Comparison of ENCODE assay signal across 2 cellular contexts in genomic region chr14:63287661-63288483, GRCh38.
TF ChIP-seq lines count a peak whose summit lies in the region.

No MANE protein-coding gene starts in this region.

TF ChIP-seq in HepG2, 621 proteins besides CTCF, POLR2A, EP300 and RAD21 (continued from another document):
- no peak for TF ChIP-seq ZNF770 (CRISPR knock-in tag; IDR thresholded peaks at IDR 0.05)
- TF ChIP-seq MNT (IDR thresholded peaks at IDR 0.05): peak; percentile 89
- no peak for TF ChIP-seq DDIT3 (CRISPR knock-in tag; IDR thresholded peaks at IDR 0.05)

TF ChIP-seq in WTC11, 78 proteins besides CTCF, POLR2A, EP300 and RAD21 (continued from another document):
- TF ChIP-seq, protein P1, sequence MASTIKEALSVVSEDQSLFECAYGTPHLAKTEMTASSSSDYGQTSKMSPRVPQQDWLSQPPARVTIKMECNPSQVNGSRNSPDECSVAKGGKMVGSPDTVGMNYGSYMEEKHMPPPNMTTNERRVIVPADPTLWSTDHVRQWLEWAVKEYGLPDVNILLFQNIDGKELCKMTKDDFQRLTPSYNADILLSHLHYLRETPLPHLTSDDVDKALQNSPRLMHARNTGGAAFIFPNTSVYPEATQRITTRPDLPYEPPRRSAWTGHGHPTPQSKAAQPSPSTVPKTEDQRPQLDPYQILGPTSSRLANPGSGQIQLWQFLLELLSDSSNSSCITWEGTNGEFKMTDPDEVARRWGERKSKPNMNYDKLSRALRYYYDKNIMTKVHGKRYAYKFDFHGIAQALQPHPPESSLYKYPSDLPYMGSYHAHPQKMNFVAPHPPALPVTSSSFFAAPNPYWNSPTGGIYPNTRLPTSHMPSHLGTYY (CRISPR knock-in tag; IDR thresholded peaks at IDR 0.05): no peak
- TF ChIP-seq RELA (CRISPR knock-in tag; IDR thresholded peaks at IDR 0.05; ENCODE audit: borderline replicate concordance): no peak
- TF ChIP-seq, protein P2, sequence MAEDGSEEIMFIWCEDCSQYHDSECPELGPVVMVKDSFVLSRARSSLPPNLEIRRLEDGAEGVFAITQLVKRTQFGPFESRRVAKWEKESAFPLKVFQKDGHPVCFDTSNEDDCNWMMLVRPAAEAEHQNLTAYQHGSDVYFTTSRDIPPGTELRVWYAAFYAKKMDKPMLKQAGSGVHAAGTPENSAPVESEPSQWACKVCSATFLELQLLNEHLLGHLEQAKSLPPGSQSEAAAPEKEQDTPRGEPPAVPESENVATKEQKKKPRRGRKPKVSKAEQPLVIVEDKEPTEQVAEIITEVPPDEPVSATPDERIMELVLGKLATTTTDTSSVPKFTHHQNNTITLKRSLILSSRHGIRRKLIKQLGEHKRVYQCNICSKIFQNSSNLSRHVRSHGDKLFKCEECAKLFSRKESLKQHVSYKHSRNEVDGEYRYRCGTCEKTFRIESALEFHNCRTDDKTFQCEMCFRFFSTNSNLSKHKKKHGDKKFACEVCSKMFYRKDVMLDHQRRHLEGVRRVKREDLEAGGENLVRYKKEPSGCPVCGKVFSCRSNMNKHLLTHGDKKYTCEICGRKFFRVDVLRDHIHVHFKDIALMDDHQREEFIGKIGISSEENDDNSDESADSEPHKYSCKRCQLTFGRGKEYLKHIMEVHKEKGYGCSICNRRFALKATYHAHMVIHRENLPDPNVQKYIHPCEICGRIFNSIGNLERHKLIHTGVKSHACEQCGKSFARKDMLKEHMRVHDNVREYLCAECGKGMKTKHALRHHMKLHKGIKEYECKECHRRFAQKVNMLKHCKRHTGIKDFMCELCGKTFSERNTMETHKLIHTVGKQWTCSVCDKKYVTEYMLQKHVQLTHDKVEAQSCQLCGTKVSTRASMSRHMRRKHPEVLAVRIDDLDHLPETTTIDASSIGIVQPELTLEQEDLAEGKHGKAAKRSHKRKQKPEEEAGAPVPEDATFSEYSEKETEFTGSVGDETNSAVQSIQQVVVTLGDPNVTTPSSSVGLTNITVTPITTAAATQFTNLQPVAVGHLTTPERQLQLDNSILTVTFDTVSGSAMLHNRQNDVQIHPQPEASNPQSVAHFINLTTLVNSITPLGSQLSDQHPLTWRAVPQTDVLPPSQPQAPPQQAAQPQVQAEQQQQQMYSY (CRISPR knock-in tag; IDR thresholded peaks at IDR 0.05): no peak
- TF ChIP-seq SMAD3 (CRISPR knock-in tag; IDR thresholded peaks at IDR 0.05; ENCODE audit: borderline replicate concordance): no peak
- TF ChIP-seq, protein P3, sequence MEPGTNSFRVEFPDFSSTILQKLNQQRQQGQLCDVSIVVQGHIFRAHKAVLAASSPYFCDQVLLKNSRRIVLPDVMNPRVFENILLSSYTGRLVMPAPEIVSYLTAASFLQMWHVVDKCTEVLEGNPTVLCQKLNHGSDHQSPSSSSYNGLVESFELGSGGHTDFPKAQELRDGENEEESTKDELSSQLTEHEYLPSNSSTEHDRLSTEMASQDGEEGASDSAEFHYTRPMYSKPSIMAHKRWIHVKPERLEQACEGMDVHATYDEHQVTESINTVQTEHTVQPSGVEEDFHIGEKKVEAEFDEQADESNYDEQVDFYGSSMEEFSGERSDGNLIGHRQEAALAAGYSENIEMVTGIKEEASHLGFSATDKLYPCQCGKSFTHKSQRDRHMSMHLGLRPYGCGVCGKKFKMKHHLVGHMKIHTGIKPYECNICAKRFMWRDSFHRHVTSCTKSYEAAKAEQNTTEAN (CRISPR knock-in tag; IDR thresholded peaks at IDR 0.05): no peak
- no peak for TF ChIP-seq NFATC4 (CRISPR knock-in tag; IDR thresholded peaks at IDR 0.05)
- TF ChIP-seq, protein P4, sequence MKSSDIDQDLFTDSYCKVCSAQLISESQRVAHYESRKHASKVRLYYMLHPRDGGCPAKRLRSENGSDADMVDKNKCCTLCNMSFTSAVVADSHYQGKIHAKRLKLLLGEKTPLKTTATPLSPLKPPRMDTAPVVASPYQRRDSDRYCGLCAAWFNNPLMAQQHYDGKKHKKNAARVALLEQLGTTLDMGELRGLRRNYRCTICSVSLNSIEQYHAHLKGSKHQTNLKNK (CRISPR knock-in tag; IDR thresholded peaks at IDR 0.05): no peak
- TF ChIP-seq, protein P5, sequence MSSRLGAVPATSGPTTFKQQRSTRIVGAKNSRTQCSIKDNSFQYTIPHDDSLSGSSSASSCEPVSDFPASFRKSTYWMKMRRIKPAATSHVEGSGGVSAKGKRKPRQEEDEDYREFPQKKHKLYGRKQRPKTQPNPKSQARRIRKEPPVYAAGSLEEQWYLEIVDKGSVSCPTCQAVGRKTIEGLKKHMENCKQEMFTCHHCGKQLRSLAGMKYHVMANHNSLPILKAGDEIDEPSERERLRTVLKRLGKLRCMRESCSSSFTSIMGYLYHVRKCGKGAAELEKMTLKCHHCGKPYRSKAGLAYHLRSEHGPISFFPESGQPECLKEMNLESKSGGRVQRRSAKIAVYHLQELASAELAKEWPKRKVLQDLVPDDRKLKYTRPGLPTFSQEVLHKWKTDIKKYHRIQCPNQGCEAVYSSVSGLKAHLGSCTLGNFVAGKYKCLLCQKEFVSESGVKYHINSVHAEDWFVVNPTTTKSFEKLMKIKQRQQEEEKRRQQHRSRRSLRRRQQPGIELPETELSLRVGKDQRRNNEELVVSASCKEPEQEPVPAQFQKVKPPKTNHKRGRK (CRISPR knock-in tag; IDR thresholded peaks at IDR 0.05; ENCODE audit: borderline replicate concordance): no peak
- TF ChIP-seq TP53 (CRISPR knock-in tag; IDR thresholded peaks at IDR 0.05): no peak
- TF ChIP-seq, protein P6, sequence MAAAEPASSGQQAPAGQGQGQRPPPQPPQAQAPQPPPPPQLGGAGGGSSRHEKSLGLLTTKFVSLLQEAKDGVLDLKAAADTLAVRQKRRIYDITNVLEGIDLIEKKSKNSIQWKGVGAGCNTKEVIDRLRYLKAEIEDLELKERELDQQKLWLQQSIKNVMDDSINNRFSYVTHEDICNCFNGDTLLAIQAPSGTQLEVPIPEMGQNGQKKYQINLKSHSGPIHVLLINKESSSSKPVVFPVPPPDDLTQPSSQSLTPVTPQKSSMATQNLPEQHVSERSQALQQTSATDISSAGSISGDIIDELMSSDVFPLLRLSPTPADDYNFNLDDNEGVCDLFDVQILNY (CRISPR knock-in tag; IDR thresholded peaks at IDR 0.05): no peak
- no peak for TF ChIP-seq NR3C1 (CRISPR knock-in tag; conservative IDR thresholded peaks at IDR 0.05; ENCODE audit: low read depth)
- TF ChIP-seq ZNF416 (CRISPR knock-in tag; IDR thresholded peaks at IDR 0.05): no peak
- no peak for TF ChIP-seq IRF2 (CRISPR knock-in tag; IDR thresholded peaks at IDR 0.05; ENCODE audit: borderline replicate concordance, low read depth)
- TF ChIP-seq FOXJ3 (CRISPR knock-in tag; IDR thresholded peaks at IDR 0.05; ENCODE audit: borderline replicate concordance): no peak
